In the genomic region with DNA sequence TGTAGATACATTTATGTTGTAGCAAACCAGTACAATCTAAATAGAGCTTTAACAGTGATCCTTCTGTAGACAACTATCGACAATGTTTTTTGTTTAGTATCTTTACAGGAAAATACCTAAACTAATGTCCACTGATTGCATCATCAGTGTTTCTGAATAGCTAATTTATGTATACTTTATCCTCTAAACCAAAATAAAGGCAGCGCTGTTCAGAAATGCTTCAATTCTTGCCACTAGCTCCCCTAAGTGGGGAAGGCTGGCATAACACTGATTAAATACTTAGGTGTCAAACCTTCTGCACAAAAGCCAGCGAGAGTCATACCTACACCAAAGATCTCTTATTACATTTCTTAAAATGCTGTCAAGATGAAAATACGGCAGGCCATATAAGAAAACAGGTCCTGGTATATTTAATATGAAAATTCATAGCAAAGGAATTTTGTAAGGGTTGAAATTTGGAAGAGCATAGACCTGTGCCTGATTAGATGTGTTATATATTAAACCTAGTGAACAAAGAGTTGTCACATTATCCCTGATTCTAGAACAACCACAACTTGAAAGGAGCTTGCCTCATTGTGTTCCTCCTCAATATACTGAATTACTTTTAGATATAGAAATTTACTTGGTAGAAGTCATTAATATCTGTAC, we compare ENCODE assay signal across 1 cellular context.
TF ChIP-seq lines count a peak whose summit lies in the region.

No MANE protein-coding gene starts in this region.

TF ChIP-seq in GM23338, 12 proteins besides CTCF, POLR2A, EP300 and RAD21 (continued from another document):
- TF ChIP-seq, protein P1, sequence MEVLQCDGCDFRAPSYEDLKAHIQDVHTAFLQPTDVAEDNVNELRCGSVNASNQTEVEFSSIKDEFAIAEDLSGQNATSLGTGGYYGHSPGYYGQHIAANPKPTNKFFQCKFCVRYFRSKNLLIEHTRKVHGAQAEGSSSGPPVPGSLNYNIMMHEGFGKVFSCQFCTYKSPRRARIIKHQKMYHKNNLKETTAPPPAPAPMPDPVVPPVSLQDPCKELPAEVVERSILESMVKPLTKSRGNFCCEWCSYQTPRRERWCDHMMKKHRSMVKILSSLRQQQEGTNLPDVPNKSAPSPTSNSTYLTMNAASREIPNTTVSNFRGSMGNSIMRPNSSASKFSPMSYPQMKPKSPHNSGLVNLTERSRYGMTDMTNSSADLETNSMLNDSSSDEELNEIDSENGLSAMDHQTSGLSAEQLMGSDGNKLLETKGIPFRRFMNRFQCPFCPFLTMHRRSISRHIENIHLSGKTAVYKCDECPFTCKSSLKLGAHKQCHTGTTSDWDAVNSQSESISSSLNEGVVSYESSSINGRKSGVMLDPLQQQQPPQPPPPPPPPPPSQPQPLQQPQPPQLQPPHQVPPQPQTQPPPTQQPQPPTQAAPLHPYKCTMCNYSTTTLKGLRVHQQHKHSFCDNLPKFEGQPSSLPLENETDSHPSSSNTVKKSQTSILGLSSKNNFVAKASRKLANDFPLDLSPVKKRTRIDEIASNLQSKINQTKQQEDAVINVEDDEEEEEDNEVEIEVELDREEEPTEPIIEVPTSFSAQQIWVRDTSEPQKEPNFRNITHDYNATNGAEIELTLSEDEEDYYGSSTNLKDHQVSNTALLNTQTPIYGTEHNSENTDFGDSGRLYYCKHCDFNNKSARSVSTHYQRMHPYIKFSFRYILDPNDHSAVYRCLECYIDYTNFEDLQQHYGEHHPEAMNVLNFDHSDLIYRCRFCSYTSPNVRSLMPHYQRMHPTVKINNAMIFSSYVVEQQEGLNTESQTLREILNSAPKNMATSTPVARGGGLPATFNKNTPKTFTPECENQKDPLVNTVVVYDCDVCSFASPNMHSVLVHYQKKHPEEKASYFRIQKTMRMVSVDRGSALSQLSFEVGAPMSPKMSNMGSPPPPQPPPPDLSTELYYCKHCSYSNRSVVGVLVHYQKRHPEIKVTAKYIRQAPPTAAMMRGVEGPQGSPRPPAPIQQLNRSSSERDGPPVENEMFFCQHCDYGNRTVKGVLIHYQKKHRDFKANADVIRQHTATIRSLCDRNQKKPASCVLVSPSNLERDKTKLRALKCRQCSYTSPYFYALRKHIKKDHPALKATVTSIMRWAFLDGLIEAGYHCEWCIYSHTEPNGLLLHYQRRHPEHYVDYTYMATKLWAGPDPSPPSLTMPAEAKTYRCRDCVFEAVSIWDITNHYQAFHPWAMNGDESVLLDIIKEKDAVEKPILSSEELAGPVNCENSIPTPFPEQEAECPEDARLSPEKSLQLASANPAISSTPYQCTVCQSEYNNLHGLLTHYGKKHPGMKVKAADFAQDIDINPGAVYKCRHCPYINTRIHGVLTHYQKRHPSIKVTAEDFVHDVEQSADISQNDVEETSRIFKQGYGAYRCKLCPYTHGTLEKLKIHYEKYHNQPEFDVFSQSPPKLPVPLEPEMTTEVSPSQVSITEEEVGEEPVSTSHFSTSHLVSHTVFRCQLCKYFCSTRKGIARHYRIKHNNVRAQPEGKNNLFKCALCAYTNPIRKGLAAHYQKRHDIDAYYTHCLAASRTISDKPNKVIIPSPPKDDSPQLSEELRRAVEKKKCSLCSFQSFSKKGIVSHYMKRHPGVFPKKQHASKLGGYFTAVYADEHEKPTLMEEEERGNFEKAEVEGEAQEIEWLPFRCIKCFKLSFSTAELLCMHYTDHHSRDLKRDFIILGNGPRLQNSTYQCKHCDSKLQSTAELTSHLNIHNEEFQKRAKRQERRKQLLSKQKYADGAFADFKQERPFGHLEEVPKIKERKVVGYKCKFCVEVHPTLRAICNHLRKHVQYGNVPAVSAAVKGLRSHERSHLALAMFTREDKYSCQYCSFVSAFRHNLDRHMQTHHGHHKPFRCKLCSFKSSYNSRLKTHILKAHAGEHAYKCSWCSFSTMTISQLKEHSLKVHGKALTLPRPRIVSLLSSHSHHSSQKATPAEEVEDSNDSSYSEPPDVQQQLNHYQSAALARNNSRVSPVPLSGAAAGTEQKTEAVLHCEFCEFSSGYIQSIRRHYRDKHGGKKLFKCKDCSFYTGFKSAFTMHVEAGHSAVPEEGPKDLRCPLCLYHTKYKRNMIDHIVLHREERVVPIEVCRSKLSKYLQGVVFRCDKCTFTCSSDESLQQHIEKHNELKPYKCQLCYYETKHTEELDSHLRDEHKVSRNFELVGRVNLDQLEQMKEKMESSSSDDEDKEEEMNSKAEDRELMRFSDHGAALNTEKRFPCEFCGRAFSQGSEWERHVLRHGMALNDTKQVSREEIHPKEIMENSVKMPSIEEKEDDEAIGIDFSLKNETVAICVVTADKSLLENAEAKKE (CRISPR knock-in tag; IDR thresholded peaks at IDR 0.05): no peak
- TF ChIP-seq EZH2phosphoT487 (IDR thresholded peaks at IDR 0.05; ENCODE audit: unreplicated experiment) (no peak), JUNB (IDR thresholded peaks at IDR 0.05; ENCODE audit: unreplicated experiment) (no peak), NANOG (IDR thresholded peaks at IDR 0.05; ENCODE audit: borderline replicate concordance) (no peak)
